Comparison of ENCODE assay signal across 8 cellular contexts in the genomic region with DNA sequence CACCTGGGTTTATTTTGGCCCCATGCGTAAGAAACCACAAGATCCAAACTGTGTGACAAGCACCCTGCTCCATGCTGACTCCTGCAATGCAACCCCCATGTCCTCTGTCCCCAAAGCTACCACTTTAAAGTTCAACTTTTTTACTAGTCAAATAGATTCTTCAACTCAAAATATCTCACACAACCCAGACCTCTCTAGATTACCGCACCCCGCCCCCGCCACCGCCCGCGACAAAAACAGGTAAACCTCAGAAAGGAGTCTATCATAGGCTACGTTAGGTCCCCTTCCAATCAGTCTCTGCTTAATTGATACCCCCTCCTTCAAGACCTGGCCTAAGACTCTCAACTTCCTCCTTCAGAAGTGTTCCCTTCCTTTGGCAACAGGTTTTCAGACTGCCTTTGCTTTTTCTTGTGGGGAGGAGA. TPM values are rescaled to one million over a fixed set of nuclear protein-coding genes. Genes with fewer than 3 reads are reported as not detected.
DNase-seq lines count a peak whose midpoint lies in the region; ATAC-seq, FAIRE-seq and TF ChIP-seq lines count a peak whose summit lies in the region.

No MANE protein-coding gene starts in this region.

- POLR2A ChIA-PET in PC-3 (lab: Charles Lee; ENCODE audit: unreplicated experiment) = interaction anchor here (0.5 to 1.4 kb wide), 10 partner anchors 11 to 633 kb away, joined by 3 to 23 read pairs (median 4); no protein-coding TSS in a partner anchor

- peaks cover 70% of the 10 kb centered on the region for H3K79me2 ChIP-seq in PC-3 (ENCODE audit: low read length)
- peaks cover 56% of the 10 kb centered on the region for H3K79me2 ChIP-seq in keratinocyte (ENCODE audit: control insufficient read depth, insufficient read depth, low read length)

- peaks cover 29% of the 10 kb centered on the region for H3K4me1 ChIP-seq in BLaER1
- H3K4me1 ChIP-seq in PC-3 (ENCODE audit: insufficient read depth, low read length) = peaks cover 50% of the 10 kb centered on the region
- H3K4me1 ChIP-seq in keratinocyte (ENCODE audit: control insufficient read depth, extremely low read depth, insufficient read depth, low read length) = peaks cover 15% of the 10 kb centered on the region

- H3K9me2 ChIP-seq in PC-3 (replicated peaks; ENCODE audit: low read length) = no peaks in the 10 kb centered on the region

- H3K4me3 ChIP-seq in BLaER1 (peak overlapping the region; percentile 99), PC-3 (ENCODE audit: low read length) (peak overlapping the region; percentile 90), keratinocyte (ENCODE audit: control insufficient read depth in 2 of 3, extremely low read depth in 1 of 3, insufficient read depth in 2 of 3, low read depth in 1 of 3, low read length in 3 of 3) (peak overlapping the region; percentile 66 to 95 (median 94))

- DNase-seq in PC-3 (peak; percentile 49), keratinocyte (ENCODE audit: low read depth, low spot score) (no peak), GM12892 (ENCODE audit: insufficient read length) (no peak)
- DNase-seq in activated naive CD8-positive, alpha-beta T cell treated with anti-CD3 and anti-CD28 coated beads, Interleukin-2, amount 50 U/mL, for 16 hours (ENCODE audit: low read depth, low spot score) = peak; percentile 61
- DNase-seq in stimulated activated CD4-positive, alpha-beta T cell treated with anti-CD3 and anti-CD28 coated beads, Interleukin-4, amount 100 ng/mL, for 24 hours = peak; percentile 80

- no peak for TF ChIP-seq POLR2A in GM12892 (IDR thresholded peaks at IDR 0.05; ENCODE audit: low read depth, low read length)

- no peaks in the 10 kb centered on the region for H3F3A ChIP-seq in PC-3 (ENCODE audit: low read length, unreplicated experiment)

- H2AFZ ChIP-seq in PC-3 (ENCODE audit: low read length) (no peak overlapping the region), keratinocyte (ENCODE audit: control insufficient read depth, low read length) (no peak overlapping the region)

- no peaks in the 10 kb centered on the region for H3K9me1 ChIP-seq in keratinocyte (ENCODE audit: control insufficient read depth, extremely low read depth, insufficient read depth, low read length)

- no TSS peak for BruUV-seq in PC-3 (replicated peaks; lab: Mats Ljungman, UMichigan)

- intact Hi-C loops in PC-3 (cut with micrococcal nuclease) = loop anchor here (2.0 to 10.0 kb wide), 3 partner anchors 484 to 646 kb away; no protein-coding TSS in a partner anchor

- H3K36me3 ChIP-seq in BLaER1 (peaks cover 55% of the 10 kb centered on the region), PC-3 (ENCODE audit: low read depth, low read length) (peaks cover 47% of the 10 kb centered on the region), keratinocyte (ENCODE audit: control insufficient read depth in 2 of 2, extremely low read depth in 1 of 2, insufficient read depth in 2 of 2, low read length in 2 of 2) (peaks cover 29 to 39% of the 10 kb centered on the region in 2 experiments)

- H3K9me3 ChIP-seq in BLaER1 = no peaks in the 10 kb centered on the region; the same call in 1 of the 2 replicates
- no peaks in the 10 kb centered on the region for H3K9me3 ChIP-seq in PC-3 (ENCODE audit: low read length)
- H3K9me3 ChIP-seq in keratinocyte (ENCODE audit: control insufficient read depth, low read depth, low read length) = no peaks in the 10 kb centered on the region

- H4K20me1 ChIP-seq in BLaER1 = peaks cover 69% of the 10 kb centered on the region
- H4K20me1 ChIP-seq in PC-3 (ENCODE audit: low read length) = peaks cover 36% of the 10 kb centered on the region
- H4K20me1 ChIP-seq in keratinocyte (ENCODE audit: control insufficient read depth, extremely low read depth, insufficient read depth, low read length) = peaks cover 37% of the 10 kb centered on the region

- FAIRE-seq in keratinocyte (lab: Jason Lieb, UNC) = no peak
- FAIRE-seq in GM12892 (lab: Jason Lieb, UNC) = no peak

- H3K27ac ChIP-seq in BLaER1 = peak overlapping the region; percentile 97
- H3K27ac ChIP-seq in PC-3 (ENCODE audit: low read length) = peak overlapping the region; percentile 97
- H3K27ac ChIP-seq in keratinocyte (ENCODE audit: control insufficient read depth, insufficient read depth, low read length) = peak overlapping the region; percentile 100

- H3K4me2 ChIP-seq in BLaER1 = peak overlapping the region; percentile 90
- H3K4me2 ChIP-seq in PC-3 (ENCODE audit: low read length) = peak overlapping the region; percentile 86
- peak overlapping the region; percentile 94 for H3K4me2 ChIP-seq in keratinocyte (ENCODE audit: control insufficient read depth, extremely low read depth, insufficient read depth, low read depth, low read length)

- TF ChIP-seq CTCF in PC-3 (conservative IDR thresholded peaks at IDR 0.05; ENCODE audit: low read depth, low read length) = no peak
- no peak for TF ChIP-seq CTCF in keratinocyte (optimal IDR thresholded peaks at IDR 0.05 in 1 of 3, IDR thresholded peaks at IDR 0.05 in 1 of 3, conservative IDR thresholded peaks at IDR 0.05 in 1 of 3; ENCODE audit: extremely low read depth in 1 of 3, insufficient read depth in 2 of 3, low read length in 3 of 3)

- H3K27me3 ChIP-seq in BLaER1 (no peaks in the 10 kb centered on the region), PC-3 (ENCODE audit: low read length) (no peaks in the 10 kb centered on the region), keratinocyte (ENCODE audit: control insufficient read depth, extremely low read depth, insufficient read depth, low read length) (no peaks in the 10 kb centered on the region)

- ATAC-seq in PC-3 (no peak), HG02981 (IDR thresholded peaks at IDR 0.05; ENCODE audit: unreplicated experiment) (no peak), HG02884 (IDR thresholded peaks at IDR 0.05; ENCODE audit: unreplicated experiment) (no peak)

- CTCF ChIA-PET in PC-3 (lab: Charles Lee) = interaction anchor here (0.9 to 1.3 kb wide), 2 partner anchors 11 kb away, joined by 4 to 6 read pairs; no protein-coding TSS in a partner anchor

- H3K9ac ChIP-seq in BLaER1 (peak overlapping the region; percentile 99), PC-3 (ENCODE audit: low read length) (peak overlapping the region; percentile 97), keratinocyte (ENCODE audit: control insufficient read depth, extremely low read depth, insufficient read depth, low read length) (peak overlapping the region; percentile 98)

- dilution Hi-C loops in keratinocyte (cut with MboI; ENCODE audit: extremely low pct_ligation_motif_present, low sequenced_read_pairs) = no loop called here

RNA-seq across cellular contexts. Expression of a gene that starts 2.2 kb away (rescaled TPM):
- 63.1 and 79.7 TPM in 2 replicates for total RNA-seq in PC-3 (2014; rRNA removed)
- polyA plus RNA-seq in keratinocyte = 66.9 to 142 TPM (median 85.2 TPM) in 3 replicates
- polyA plus RNA-seq in keratinocyte (2011; ENCODE audit: low read depth) = 58.4 TPM
- polyA plus RNA-seq in keratinocyte (2011; cell fraction: cytosol; rRNA removed) = 118 and 212 TPM in 2 replicates
- polyA plus RNA-seq in keratinocyte (2011; cell fraction: nucleus; rRNA removed) = 311 and 342 TPM in 2 replicates
- polyA plus RNA-seq in keratinocyte (2012; ENCODE audit: low replicate concordance) = 176 and 280 TPM in 2 replicates
- 45.4 to 273 TPM (median 50.6 TPM) in 3 replicates for polyA minus RNA-seq in keratinocyte
- 802 TPM for polyA minus RNA-seq in keratinocyte (2011; cell fraction: cytosol; rRNA and poly(A)+ RNA removed)
- 213 and 226 TPM in 2 replicates for polyA minus RNA-seq in keratinocyte (2011; cell fraction: nucleus; rRNA and poly(A)+ RNA removed)
- polyA plus RNA-seq in GM12892 (2012; ENCODE audit: missing spikeins) = 61.9 TPM

Comparison
In these comparisons a context has a peak if more than half of its experiments do, and no peak if none do; other contexts are left out.
1. DNase-seq: peak in PC-3 (single experiment), activated naive CD8-positive, alpha-beta T cell treated with anti-CD3 and anti-CD28 coated beads, Interleukin-2, amount 50 U/mL, for 16 hours (single experiment) and stimulated activated CD4-positive, alpha-beta T cell treated with anti-CD3 and anti-CD28 coated beads, Interleukin-4, amount 100 ng/mL, for 24 hours (single experiment); none in keratinocyte (single experiment) and GM12892 (single experiment).
2. Peak in every context shown above with its lines, with median percentiles within 50 percentile points of each other: H3K27ac ChIP-seq, H3K4me2 ChIP-seq, H3K4me3 ChIP-seq and H3K9ac ChIP-seq.